13 cellular contexts compared by ENCODE assay signal in the genomic region with DNA sequence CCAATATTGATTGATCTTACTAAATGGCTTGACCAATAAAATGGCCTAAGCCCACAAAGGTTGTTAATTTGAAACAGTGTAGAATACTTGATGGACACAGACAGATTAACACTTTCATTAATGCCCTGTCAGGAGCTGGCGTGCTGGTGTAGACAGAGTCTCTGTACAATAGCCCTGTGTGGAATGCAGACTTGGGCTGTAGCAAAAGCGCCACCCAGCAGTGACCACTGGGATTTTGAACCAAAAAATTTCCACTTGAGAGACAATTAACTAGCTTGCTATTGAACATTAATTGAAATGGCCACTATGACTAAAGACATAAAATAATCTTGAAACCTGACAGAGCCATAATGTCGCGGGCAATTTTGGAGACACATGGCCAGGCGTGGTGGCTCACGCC. TPM values are rescaled to one million over a fixed set of nuclear protein-coding genes. Genes with fewer than 3 reads are reported as not detected.
A peak's percentile ranks its signal among the peaks of the same experiment; 100 is the strongest.
DNase-seq lines count a peak whose midpoint lies in the region; FAIRE-seq and TF ChIP-seq lines count a peak whose summit lies in the region.
"Had no signal": no experiment of that assay in that cellular context is flagged by ENCODE, and none has a peak within 500 bp of the region (broad histone marks: within the 10 kb centered on the region; RNA-seq: fewer than 3 reads in every experiment).

No MANE protein-coding gene starts in this region.

- H4K20me1 ChIP-seq in fibroblast of lung (ENCODE audit: control insufficient read depth, extremely low read depth, insufficient read depth, low read length): no peaks in the 10 kb centered on the region
- no peaks in the 10 kb centered on the region for H4K20me1 ChIP-seq in smooth muscle cell (ENCODE audit: low read depth)

- no peaks in the 10 kb centered on the region for H3K36me3 ChIP-seq in breast epithelium
- H3K36me3 ChIP-seq in fibroblast of lung (ENCODE audit: control insufficient read depth, insufficient read depth, low read length): no peaks in the 10 kb centered on the region
- H3K36me3 ChIP-seq in smooth muscle cell (ENCODE audit: low read depth): no peaks in the 10 kb centered on the region
- H3K36me3 ChIP-seq in small intestine (ENCODE audit: control insufficient read depth in 2 of 2, insufficient read depth in 2 of 2, low read length in 2 of 2): no peaks in the 10 kb centered on the region

- H3K4me1 ChIP-seq in breast epithelium: no peaks in the 10 kb centered on the region
- no peaks in the 10 kb centered on the region for H3K4me1 ChIP-seq in fibroblast of lung (ENCODE audit: control insufficient read depth, extremely low read depth, insufficient read depth, low read length)
- peaks cover 4% of the 10 kb centered on the region for H3K4me1 ChIP-seq in smooth muscle cell (ENCODE audit: low read depth)
- no peaks in the 10 kb centered on the region for H3K4me1 ChIP-seq in small intestine (ENCODE audit: control insufficient read depth in 2 of 2, insufficient read depth in 1 of 2, low read depth in 1 of 2, low read length in 1 of 2)

- DNase-seq in MCF 10A (ENCODE audit: unreplicated experiment) (peak; percentile 21), breast epithelium (ENCODE audit: low spot score in 2 of 2) (no peak), RPMI7951 (ENCODE audit: low read depth) (peak; percentile 60), fibroblast of lung (ENCODE audit: low read depth in 2 of 2) (peak; percentile 32 to 40), smooth muscle cell (lab: John Stamatoyannopoulos, UW; ENCODE audit: unreplicated experiment) (no peak), small intestine (no peak), GM12892 (ENCODE audit: insufficient read length) (no peak)
- no peak for DNase-seq in activated CD4-positive, alpha-beta T cell treated with anti-CD3 and anti-CD28 coated beads, Interleukin-2, amount 10 ng/mL, durations not matched to agents 7 days and 5 days
- DNase-seq: kidney glomerular epithelial cell; NCI-H1092 treated with DMSO at 0.1 percent for 48 hours; NCI-H526 treated with DMSO at 0.1 percent for 48 hours; stimulated activated naive CD8-positive, alpha-beta T cell treated with anti-CD3 and anti-CD28 coated beads, Interleukin-15, Interleukin-2, amounts not matched to agents 100 U/mL and 50 U/mL, for 24 hours had no signal

- H2AFZ ChIP-seq in fibroblast of lung (ENCODE audit: low read length): peak overlapping the region; percentile 1
- peak overlapping the region; percentile 49 for H2AFZ ChIP-seq in smooth muscle cell (ENCODE audit: low read depth)

- no peaks in the 10 kb centered on the region for H3K27me3 Mint-ChIP-seq in MCF 10A (ENCODE audit: insufficient read depth, unreplicated experiment)
- H3K27me3 Mint-ChIP-seq in activated CD4-positive, alpha-beta T cell treated with anti-CD3 and anti-CD28 coated beads, Interleukin-2, amount 10 ng/mL, durations not matched to agents 7 days and 5 days: peaks cover 10% of the 10 kb centered on the region

- no peaks in the 10 kb centered on the region for H3K27me3 ChIP-seq in breast epithelium
- H3K27me3 ChIP-seq in fibroblast of lung (ENCODE audit: control insufficient read depth, insufficient read depth, low read length): no peaks in the 10 kb centered on the region
- H3K27me3 ChIP-seq in smooth muscle cell (ENCODE audit: low read depth): no peaks in the 10 kb centered on the region
- H3K27me3 ChIP-seq in small intestine (ENCODE audit: control insufficient read depth in 2 of 2, insufficient read depth in 2 of 2, low read length in 2 of 2): peaks cover 0 to 3% of the 10 kb centered on the region in 2 donors

- TF ChIP-seq CTCF in MCF 10A (IDR thresholded peaks at IDR 0.05; ENCODE audit: unreplicated experiment): no peak
- no peak for TF ChIP-seq CTCF in breast epithelium (IDR thresholded peaks at IDR 0.05)
- peak in 1 of 2 donors; percentile 17 for TF ChIP-seq CTCF in fibroblast of lung (conservative IDR thresholded peaks at IDR 0.05 in 1 of 2, IDR thresholded peaks at IDR 0.05 in 1 of 2; ENCODE audit: low read depth in 1 of 2, low read length in 2 of 2)
- TF ChIP-seq CTCF in smooth muscle cell (IDR thresholded peaks at IDR 0.05; ENCODE audit: borderline replicate concordance, insufficient read depth, poor library complexity, severe bottlenecking): peak; percentile 8

- peaks cover 15% of the 10 kb centered on the region for H3K4me1 Mint-ChIP-seq in MCF 10A (ENCODE audit: insufficient read depth, unreplicated experiment)
- no peaks in the 10 kb centered on the region for H3K4me1 Mint-ChIP-seq in activated CD4-positive, alpha-beta T cell treated with anti-CD3 and anti-CD28 coated beads, Interleukin-2, amount 10 ng/mL, durations not matched to agents 7 days and 5 days

- H3K27ac ChIP-seq in breast epithelium (no peak overlapping the region), fibroblast of lung (ENCODE audit: insufficient read depth, low read length) (no peak overlapping the region), smooth muscle cell (ENCODE audit: low read depth) (peak overlapping the region; percentile 86), small intestine (ENCODE audit: low read depth in 1 of 2, low read length in 1 of 2) (no peak overlapping the region)

- CTCF ChIA-PET in MCF 10A (lab: Yijun Ruan, JAX): interaction anchor here (0.7 to 11.9 kb wide), 11 partner anchors 10 to 250 kb away, joined by 3 to 145 read pairs (median 4); a partner anchor contains a TSS
- CTCF ChIA-PET in activated CD4-positive, alpha-beta T cell treated with anti-CD3 and anti-CD28 coated beads, Interleukin-2, amount 10 ng/mL, durations not matched to agents 7 days and 5 days (lab: Charles Lee): interaction anchor here (1.4 to 2.7 kb wide), 2 partner anchors 37 to 59 kb away, joined by 3 to 6 read pairs; no protein-coding TSS in a partner anchor

- TF ChIP-seq POLR2A in breast epithelium (IDR thresholded peaks at IDR 0.05): no peak
- no peak for TF ChIP-seq POLR2A in GM12892 (IDR thresholded peaks at IDR 0.05; ENCODE audit: low read depth, low read length)

- no peaks in the 10 kb centered on the region for H3F3A ChIP-seq in smooth muscle cell (ENCODE audit: low read depth)

- POLR2A ChIA-PET in MCF 10A (lab: Yijun Ruan, JAX): interaction anchor here (1.4 to 3.3 kb wide), 3 partner anchors 50 to 113 kb away, joined by 3 to 12 read pairs (median 5); a partner anchor contains a TSS
- POLR2A ChIA-PET in activated CD4-positive, alpha-beta T cell treated with anti-CD3 and anti-CD28 coated beads, Interleukin-2, amount 10 ng/mL, durations not matched to agents 7 days and 5 days (lab: Charles Lee): no interaction called here

- no peak overlapping the region for H3K27ac Mint-ChIP-seq in MCF 10A (ENCODE audit: low read depth, unreplicated experiment)
- no peak overlapping the region for H3K27ac Mint-ChIP-seq in activated CD4-positive, alpha-beta T cell treated with anti-CD3 and anti-CD28 coated beads, Interleukin-2, amount 10 ng/mL, durations not matched to agents 7 days and 5 days
- H3K27ac Mint-ChIP-seq: activated CD8-positive, alpha-beta memory T cell treated with anti-CD3 and anti-CD28 coated beads, Interleukin-2, amount 10 ng/mL, durations not matched to agents 7 days and 5 days had no signal

- intact Hi-C loops in MCF 10A (cut with micrococcal nuclease) (loop anchor here (1.0 to 5.0 kb wide), 2 partner anchors 50 to 69 kb away; a partner anchor contains a TSS), breast epithelium (cut with DNase I; ENCODE audit: low total_unique reads) (no loop called here)

- H3K9ac ChIP-seq in fibroblast of lung (ENCODE audit: insufficient read depth, low read length) (no peak overlapping the region), smooth muscle cell (ENCODE audit: low read depth) (peak overlapping the region; percentile 61)

- H3K4me2 ChIP-seq in fibroblast of lung (ENCODE audit: extremely low read depth, insufficient read depth, low read length) (no peak overlapping the region), smooth muscle cell (peak overlapping the region; percentile 80)

- BruUV-seq in MCF 10A (replicated peaks; lab: Mats Ljungman, UMichigan): no TSS peak

- H3K4me3 Mint-ChIP-seq in MCF 10A (ENCODE audit: unreplicated experiment): no peak overlapping the region
- no peak overlapping the region for H3K4me3 Mint-ChIP-seq in activated CD4-positive, alpha-beta T cell treated with anti-CD3 and anti-CD28 coated beads, Interleukin-2, amount 10 ng/mL, durations not matched to agents 7 days and 5 days
- H3K4me3 Mint-ChIP-seq: activated CD8-positive, alpha-beta memory T cell treated with anti-CD3 and anti-CD28 coated beads, Interleukin-2, amount 10 ng/mL, durations not matched to agents 7 days and 5 days had no signal

- H3K79me2 ChIP-seq in fibroblast of lung (ENCODE audit: control insufficient read depth, insufficient read depth, low read length) (no peaks in the 10 kb centered on the region), smooth muscle cell (ENCODE audit: low read depth) (no peaks in the 10 kb centered on the region)

- H3K36me3 Mint-ChIP-seq in MCF 10A (ENCODE audit: insufficient read depth, unreplicated experiment): peaks cover 6% of the 10 kb centered on the region
- H3K36me3 Mint-ChIP-seq in activated CD4-positive, alpha-beta T cell treated with anti-CD3 and anti-CD28 coated beads, Interleukin-2, amount 10 ng/mL, durations not matched to agents 7 days and 5 days (ENCODE audit: low read depth): no peaks in the 10 kb centered on the region

- FAIRE-seq in small intestine (lab: Jason Lieb, UNC): no peak
- no peak for FAIRE-seq in GM12892 (lab: Jason Lieb, UNC)

- WGBS in smooth muscle cell (ENCODE audit: low lambda C conversion rate): 75% methylated on average over 6 of the region's 6 CpGs
- WGBS in small intestine, 3 donors: 86 to 87% (median 86%) methylated on average over 6 of the region's 6 CpGs

- H3K4me3 ChIP-seq in breast epithelium (no peak overlapping the region), fibroblast of lung (replicated peaks in 1 of 4; ENCODE audit: control extremely low read depth in 1 of 4, insufficient read depth in 1 of 4, low read depth in 3 of 4, low read length in 4 of 4) (no peak overlapping the region), smooth muscle cell (peak overlapping the region; percentile 1), small intestine (ENCODE audit: low read depth in 1 of 2, low read length in 2 of 2) (no peak overlapping the region)

- no peaks in the 10 kb centered on the region for H3K9me3 ChIP-seq in breast epithelium
- no peaks in the 10 kb centered on the region for H3K9me3 ChIP-seq in fibroblast of lung (ENCODE audit: control insufficient read depth, insufficient read depth, low read depth, low read length)
- no peaks in the 10 kb centered on the region for H3K9me3 ChIP-seq in smooth muscle cell (replicated peaks; ENCODE audit: low read depth)
- no peaks in the 10 kb centered on the region for H3K9me3 ChIP-seq in small intestine (ENCODE audit: control insufficient read depth, low read depth)

- H3K9me3 Mint-ChIP-seq in MCF 10A (ENCODE audit: unreplicated experiment): no peaks in the 10 kb centered on the region
- no peaks in the 10 kb centered on the region for H3K9me3 Mint-ChIP-seq in activated CD4-positive, alpha-beta T cell treated with anti-CD3 and anti-CD28 coated beads, Interleukin-2, amount 10 ng/mL, durations not matched to agents 7 days and 5 days

RNA-seq across cellular contexts. Expression of a gene that starts 19.7 kb away (rescaled TPM):
- total RNA-seq in MCF 10A (2022): not detected in 2 replicates
- total RNA-seq in breast epithelium: under 1 TPM in 1 of 3 donors, not detected in 2; 0.15 TPM
- not detected in 2 replicates for total RNA-seq in RPMI7951 (2014; rRNA removed; shearing (Covaris generic))
- total RNA-seq in fibroblast of lung: not detected in 2 replicates
- polyA plus RNA-seq in fibroblast of lung: not detected in 2 replicates
- polyA plus RNA-seq in fibroblast of lung (2012): not detected in 2 replicates
- not detected in 2 replicates for polyA minus RNA-seq in fibroblast of lung (ENCODE audit: low replicate concordance)
- 0.09 TPM in 1 of 2 replicates, not detected in the other for total RNA-seq in smooth muscle cell
- 0.30 and 0.57 TPM in 2 replicates for polyA plus RNA-seq in smooth muscle cell
- not detected for polyA plus RNA-seq in small intestine
- not detected for total RNA-seq in activated CD4-positive, alpha-beta T cell treated with anti-CD3 and anti-CD28 coated beads, Interleukin-2, amount 10 ng/mL, durations not matched to agents 7 days and 5 days
- polyA plus RNA-seq in GM12892 (2012; ENCODE audit: missing spikeins): not detected
- total RNA-seq: activated CD8-positive, alpha-beta memory T cell treated with anti-CD3 and anti-CD28 coated beads, Interleukin-2, amount 10 ng/mL, durations not matched to agents 7 days and 5 days had no signal

RNA-seq across cellular contexts. Expression of a gene that starts 50.7 kb away (rescaled TPM):
- total RNA-seq in MCF 10A (2022) (31.5 and 39.2 TPM in 2 replicates), breast epithelium (10 to 100 TPM; 17.0 to 27.2 (median 23.9) TPM), fibroblast of lung (12.8 and 17.2 TPM in 2 replicates), smooth muscle cell (11.1 and 23.5 TPM in 2 replicates)
- 19.6 and 23.2 TPM in 2 replicates for total RNA-seq in RPMI7951 (2014; rRNA removed; shearing (Covaris generic))
- polyA plus RNA-seq in fibroblast of lung (12.6 and 20.8 TPM in 2 replicates), smooth muscle cell (20.6 and 26.3 TPM in 2 replicates), small intestine (10 to 100 TPM; 18.4 to 24.4 (median 23.7) TPM)
- 14.2 and 22.1 TPM in 2 replicates for polyA plus RNA-seq in fibroblast of lung (2012)
- polyA minus RNA-seq in fibroblast of lung (ENCODE audit: low replicate concordance): 47.9 and 51.0 TPM in 2 replicates
- total RNA-seq in activated CD4-positive, alpha-beta T cell treated with anti-CD3 and anti-CD28 coated beads, Interleukin-2, amount 10 ng/mL, durations not matched to agents 7 days and 5 days: 10 to 100 TPM; 74.3 to 77.4 TPM
- 27.4 TPM for polyA plus RNA-seq in GM12892 (2012; ENCODE audit: missing spikeins)

RNA-seq across cellular contexts. Expression of a gene that starts 50.9 kb away (rescaled TPM):
- total RNA-seq in MCF 10A (2022) (80.0 and 104 TPM in 2 replicates), breast epithelium (10 to 100 TPM; 24.9 to 38.9 (median 37.7) TPM), fibroblast of lung (38.3 and 61.9 TPM in 2 replicates), smooth muscle cell (53.6 and 56.2 TPM in 2 replicates)
- 39.9 and 54.2 TPM in 2 replicates for total RNA-seq in RPMI7951 (2014; rRNA removed; shearing (Covaris generic))
- polyA plus RNA-seq in fibroblast of lung (342 and 409 TPM in 2 replicates), smooth muscle cell (364 and 392 TPM in 2 replicates), small intestine (100 to 1,000 TPM; 104 to 152 (median 132) TPM)
- 331 TPM in 2 replicates for polyA plus RNA-seq in fibroblast of lung (2012)
- 331 TPM in 2 replicates for polyA minus RNA-seq in fibroblast of lung (ENCODE audit: low replicate concordance)
- 100 to 1,000 TPM; 235 to 251 TPM for total RNA-seq in activated CD4-positive, alpha-beta T cell treated with anti-CD3 and anti-CD28 coated beads, Interleukin-2, amount 10 ng/mL, durations not matched to agents 7 days and 5 days
- 166 TPM for polyA plus RNA-seq in GM12892 (2012; ENCODE audit: missing spikeins)

RNA-seq across cellular contexts. Expression of a gene that starts 53.0 kb away (rescaled TPM):
- total RNA-seq in MCF 10A (2022) (4.2 and 10.0 TPM in 2 replicates), breast epithelium (1 to 10 TPM in 2 of 3 donors, under 1 TPM in 1; 0.48 to 1.5 (median 1.3) TPM), fibroblast of lung (0.26 and 0.33 TPM in 2 replicates), smooth muscle cell (4.6 and 8.7 TPM in 2 replicates)
- total RNA-seq in RPMI7951 (2014; rRNA removed; shearing (Covaris generic)): 1.1 TPM in 2 replicates
- polyA plus RNA-seq in fibroblast of lung (0.69 and 1.3 TPM in 2 replicates), smooth muscle cell (4.4 and 5.3 TPM in 2 replicates), small intestine (1 to 10 TPM; 1.3 to 1.8 (median 1.6) TPM)
- 0.56 and 1.4 TPM in 2 replicates for polyA plus RNA-seq in fibroblast of lung (2012)
- 0.71 and 1.1 TPM in 2 replicates for polyA minus RNA-seq in fibroblast of lung (ENCODE audit: low replicate concordance)
- total RNA-seq in activated CD4-positive, alpha-beta T cell treated with anti-CD3 and anti-CD28 coated beads, Interleukin-2, amount 10 ng/mL, durations not matched to agents 7 days and 5 days: 10 to 100 TPM; 11.8 to 12.4 TPM
- 4.2 TPM for polyA plus RNA-seq in GM12892 (2012; ENCODE audit: missing spikeins)

RNA-seq across cellular contexts. Expression of a gene that starts 56.2 kb away (rescaled TPM):
- 18.5 and 27.6 TPM in 2 replicates for total RNA-seq in MCF 10A (2022)
- total RNA-seq in breast epithelium: 10 to 100 TPM in 2 of 3 donors, 1 to 10 TPM in 1; 3.3 to 38.3 (median 12.3) TPM
- total RNA-seq in RPMI7951 (2014; rRNA removed; shearing (Covaris generic)): not detected in 2 replicates
- not detected in 2 replicates for total RNA-seq in fibroblast of lung
- polyA plus RNA-seq in fibroblast of lung: not detected in 2 replicates
- polyA plus RNA-seq in fibroblast of lung (2012): not detected in 2 replicates
- polyA minus RNA-seq in fibroblast of lung (ENCODE audit: low replicate concordance): not detected in 2 replicates
- total RNA-seq in smooth muscle cell: 0.18 and 0.27 TPM in 2 replicates
- polyA plus RNA-seq in smooth muscle cell: 0.69 and 1.1 TPM in 2 replicates
- polyA plus RNA-seq in small intestine: 1 to 10 TPM in 2 of 3 donors, under 1 TPM in 1; 0.45 to 2.0 (median 1.9) TPM
- total RNA-seq in activated CD4-positive, alpha-beta T cell treated with anti-CD3 and anti-CD28 coated beads, Interleukin-2, amount 10 ng/mL, durations not matched to agents 7 days and 5 days: not detected
- polyA plus RNA-seq in GM12892 (2012; ENCODE audit: missing spikeins): not detected
- total RNA-seq: activated CD8-positive, alpha-beta memory T cell treated with anti-CD3 and anti-CD28 coated beads, Interleukin-2, amount 10 ng/mL, durations not matched to agents 7 days and 5 days had no signal

Comparison
In these comparisons a context has a peak if more than half of its experiments do, and no peak if none do; other contexts are left out.
1. DNase-seq: peak in MCF 10A (single experiment), RPMI7951 (single experiment) and fibroblast of lung (2 of 2); none in breast epithelium (0 of 2), smooth muscle cell (single experiment), small intestine (single experiment), activated CD4-positive, alpha-beta T cell treated with anti-CD3 and anti-CD28 coated beads, Interleukin-2, amount 10 ng/mL, durations not matched to agents 7 days and 5 days (single experiment) and GM12892 (single experiment).